Comparison of ENCODE assay signal across 16 cellular contexts in genomic region chr4:169250796-169251195, GRCh38. TPM values are rescaled to one million over a fixed set of nuclear protein-coding genes. Genes with fewer than 3 reads are reported as not detected.
DNase-seq lines count a peak whose midpoint lies in the region; ATAC-seq, FAIRE-seq and TF ChIP-seq lines count a peak whose summit lies in the region.
"Had no signal": no experiment of that assay in that cellular context is flagged by ENCODE, and none has a peak within 500 bp of the region (broad histone marks: within the 10 kb centered on the region; RNA-seq: fewer than 3 reads in every experiment).

No MANE protein-coding gene starts in this region.

- no peak overlapping the region for H4K5ac ChIP-seq in H1 (ENCODE audit: insufficient read length, low read depth, low read length)

- no peak for TF ChIP-seq EP300 in H1 (IDR thresholded peaks at IDR 0.05; ENCODE audit: borderline replicate concordance in 1 of 2, low read depth in 2 of 2, low read length in 2 of 2)

- H3K9ac ChIP-seq in H1 (replicated peaks in 1 of 4; ENCODE audit: extremely low read depth in 1 of 4, low read depth in 3 of 4, low read length in 3 of 4): peak overlapping the region in 1 of 4 experiments; percentile 8; a peak in 1 of 7 replicates

- H3K4me1 ChIP-seq in ACC112 (ENCODE audit: control insufficient read depth, insufficient read depth, low read length, unreplicated experiment) (peaks cover 75% of the 10 kb centered on the region), RWPE2 (ENCODE audit: insufficient read depth, poor library complexity, severe bottlenecking) (peaks cover 64% of the 10 kb centered on the region), H1 (replicated peaks in 1 of 4; ENCODE audit: control insufficient read depth in 3 of 4, insufficient read depth in 4 of 4, low read length in 3 of 4) (peaks cover 0 to 20% (median 11%) of the 10 kb centered on the region in 4 experiments; a peak in 4 of 7 replicates), muscle layer of duodenum (ENCODE audit: control insufficient read depth in 1 of 2, insufficient read depth in 2 of 2, low read length in 2 of 2) (peaks cover 16 to 38% of the 10 kb centered on the region in 2 donors)

- no peak overlapping the region for H3K4ac ChIP-seq in H1 (replicated peaks; ENCODE audit: insufficient read length, low read depth, low read length)

- H4K20me1 ChIP-seq in H1 (replicated peaks in 1 of 2; ENCODE audit: control insufficient read depth in 1 of 2, insufficient read depth in 2 of 2, low read length in 2 of 2): no peaks in the 10 kb centered on the region

- no peaks in the 10 kb centered on the region; the same call in 1 of the 2 replicates for H3K23me2 ChIP-seq in H1 (ENCODE audit: low read depth, low read length)

- no peak overlapping the region for H3K23ac ChIP-seq in H1 (ENCODE audit: insufficient read length)

- peak overlapping the region; percentile 32; the same call in 1 of the 2 replicates for H2AK5ac ChIP-seq in H1 (ENCODE audit: low read depth, low read length)

- H3K9me3 ChIP-seq in RWPE2 (ENCODE audit: severe bottlenecking): no peaks in the 10 kb centered on the region
- H3K9me3 ChIP-seq in H1 (ENCODE audit: insufficient read depth in 2 of 2, low read depth in 1 of 2, low read length in 1 of 2): no peaks in the 10 kb centered on the region
- H3K9me3 ChIP-seq in muscle layer of duodenum (ENCODE audit: control insufficient read depth in 1 of 2, low read length in 2 of 2): no peaks in the 10 kb centered on the region

- CTCF ChIA-PET in H1 (lab: Charles Lee; ENCODE audit: partially characterized antibody): no interaction called here

- H4K91ac ChIP-seq in H1 (replicated peaks; ENCODE audit: insufficient read length, low read length): no peak overlapping the region

- no peak overlapping the region; a peak in 1 of 4 replicates for H3K4me2 ChIP-seq in H1 (ENCODE audit: insufficient read depth in 1 of 2, low read depth in 2 of 2, low read length in 2 of 2)

- 78% methylated on average over 1 of the region's 1 CpG; no CpG with 5 or more reads in 1 of the 2 experiments for WGBS in H1 (ENCODE audit: extremely low coverage in 1 of 2, insufficient coverage in 1 of 2, insufficient read length in 1 of 2, insufficient replicate concordance in 2 of 2, low coverage in 1 of 2, low lambda C conversion rate in 2 of 2, missing lambda C conversion rate in 1 of 2), 2 experiments

- H3K27ac ChIP-seq in ACC112 (ENCODE audit: low read depth, low read length) (peak overlapping the region; percentile 99), RWPE2 (ENCODE audit: poor library complexity, severe bottlenecking) (peak overlapping the region; percentile 87), H1 (ENCODE audit: low read depth, low read length) (no peak overlapping the region), muscle layer of duodenum (ENCODE audit: low read length) (peak overlapping the region; percentile 72)

- DNase-seq in RWPE2 (ENCODE audit: low spot score) (no peak), H1 (ENCODE audit: low read depth in 1 of 2, low spot score in 2 of 2) (no peak), NCI-H1417 treated with DMSO at 0.1 percent for 48 hours (lab: John Stamatoyannopoulos, UW) (no peak)
- DNase-seq: activated CD4-positive, alpha-beta T cell treated with anti-CD3 and anti-CD28 coated beads, Interleukin-2, amount 10 ng/mL, durations not matched to agents 24 days and 14 days; activated naive CD8-positive, alpha-beta T cell treated with anti-CD3 and anti-CD28 coated beads for 36 hours; activated T-cell treated with anti-CD3 and anti-CD28 coated beads, Interleukin-2, amount 50 U/mL, for 1 hour; caudate nucleus; MM.1S; posterior cingulate gyrus; T-helper 2 cell had no signal

- H3K14ac ChIP-seq in H1 (ENCODE audit: insufficient read length): no peak overlapping the region

- no peak for TF ChIP-seq CTCF in RWPE2 (IDR thresholded peaks at IDR 0.05; ENCODE audit: poor library complexity, severe bottlenecking)
- TF ChIP-seq CTCF in H1 (IDR thresholded peaks at IDR 0.05; ENCODE audit: control extremely low read depth in 1 of 3, insufficient read depth in 1 of 3, low read depth in 1 of 3, low read length in 3 of 3): no peak

- no peaks in the 10 kb centered on the region; the same call in none of the 2 replicates for H3K79me1 ChIP-seq in H1 (ENCODE audit: low read depth, low read length)

- H3K79me2 ChIP-seq in ACC112 (ENCODE audit: control insufficient read depth, insufficient read depth, low read length, unreplicated experiment) (peaks cover 94% of the 10 kb centered on the region), H1 (ENCODE audit: control insufficient read depth in 1 of 2, insufficient read depth in 2 of 2, low read length in 2 of 2) (peaks cover 3 to 77% of the 10 kb centered on the region in 2 experiments; a peak in 2 of 4 replicates)

- POLR2A ChIA-PET in H1 (lab: Charles Lee; ENCODE audit: partially characterized antibody): interaction anchor here (3.0 kb wide), 1 partner anchor 19 kb away, joined by 11 read pairs; the partner anchor contains the start of gene SH3RF1

- no peak overlapping the region for H2BK120ac ChIP-seq in H1 (replicated peaks; ENCODE audit: low read depth, low read length)

- peak overlapping the region; percentile 75; the same call in 1 of the 2 replicates for H2BK12ac ChIP-seq in H1 (ENCODE audit: low read depth, low read length)

- no peaks in the 10 kb centered on the region for H3K36me3 ChIP-seq in ACC112 (ENCODE audit: insufficient read depth, low read length)
- no peaks in the 10 kb centered on the region for H3K36me3 ChIP-seq in RWPE2 (ENCODE audit: low read depth)
- H3K36me3 ChIP-seq in H1 (ENCODE audit: control insufficient read depth in 2 of 4, insufficient read depth in 4 of 4, low read length in 3 of 4): no peaks in the 10 kb centered on the region
- H3K36me3 ChIP-seq in muscle layer of duodenum (ENCODE audit: control insufficient read depth in 1 of 2, insufficient read depth in 2 of 2, low read length in 2 of 2): no peaks in the 10 kb centered on the region

- FAIRE-seq in H1 (lab: Jason Lieb, UNC): peak; percentile 13

- no peak overlapping the region for H4K8ac ChIP-seq in H1 (ENCODE audit: extremely low read depth, insufficient read depth, low read length)

- 0 out of 2 replicates have a peak overlapping the region, but pooled peaks have one; percentile 26 for H3K18ac ChIP-seq in H1 (ENCODE audit: extremely low read depth, low read length)

- no peak for TF ChIP-seq RAD21 in H1 (IDR thresholded peaks at IDR 0.05 in 1 of 2, conservative IDR thresholded peaks at IDR 0.05 in 1 of 2; ENCODE audit: low read depth in 2 of 2, low read length in 2 of 2)

- ATAC-seq in RWPE2 (ENCODE audit: low read depth) (no peak), HG03521 (IDR thresholded peaks at IDR 0.05; ENCODE audit: unreplicated experiment) (no peak), HG02763 (IDR thresholded peaks at IDR 0.05; ENCODE audit: unreplicated experiment) (no peak), HG03520 (IDR thresholded peaks at IDR 0.05; ENCODE audit: unreplicated experiment) (no peak)

- H3K4me3 ChIP-seq in ACC112 (ENCODE audit: low read depth, low read length) (no peak overlapping the region), RWPE2 (ENCODE audit: severe bottlenecking) (no peak overlapping the region), H1 (ENCODE audit: extremely low read depth in 1 of 4, insufficient read depth in 2 of 4, low read depth in 3 of 4, low read length in 4 of 4) (no peak overlapping the region), muscle layer of duodenum (ENCODE audit: low read depth in 1 of 2, low read length in 2 of 2) (no peak overlapping the region)

- H2BK5ac ChIP-seq in H1 (ENCODE audit: low read depth, low read length): peak overlapping the region; percentile 26; the same call in 1 of the 2 replicates

- H2BK15ac ChIP-seq in H1 (ENCODE audit: low read length): no peak overlapping the region

- no peak for TF ChIP-seq POLR2A in H1 (IDR thresholded peaks at IDR 0.05; ENCODE audit: control extremely low read depth in 1 of 2, low read depth in 2 of 2, low read length in 2 of 2)

- H3K27me3 ChIP-seq in ACC112 (ENCODE audit: insufficient read depth, low read length) (no peaks in the 10 kb centered on the region), RWPE2 (ENCODE audit: insufficient read depth, poor library complexity, severe bottlenecking) (no peaks in the 10 kb centered on the region), H1 (replicated peaks in 1 of 4; ENCODE audit: control insufficient read depth in 3 of 4, extremely low read depth in 1 of 4, insufficient read depth in 3 of 4, low read length in 3 of 4) (no peaks in the 10 kb centered on the region), muscle layer of duodenum (ENCODE audit: low read depth, low read length) (no peaks in the 10 kb centered on the region)

- H3K56ac ChIP-seq in H1 (replicated peaks; ENCODE audit: insufficient read length, low read depth, low read length): no peak overlapping the region

- no peak overlapping the region for H2AFZ ChIP-seq in ACC112 (ENCODE audit: low read length, unreplicated experiment)
- no peak overlapping the region for H2AFZ ChIP-seq in H1 (ENCODE audit: low read length)

- peak overlapping the region; percentile 83 for H2BK20ac ChIP-seq in H1 (ENCODE audit: low read length)

TF ChIP-seq in H1, 55 proteins besides CTCF, POLR2A, EP300 and RAD21:
- no peak for TF ChIP-seq ZNF274 (IDR thresholded peaks at IDR 0.05; ENCODE audit: borderline replicate concordance, extremely low read depth, low read length)
- no peak for TF ChIP-seq BRCA1 (IDR thresholded peaks at IDR 0.05; ENCODE audit: low read depth, low read length)

RNA-seq across cellular contexts. Expression of gene SH3RF1, which starts 20.0 kb away (rescaled TPM):
- total RNA-seq in H1 (2021; fragmentation: NEBNext Ultra II Directional; extraction: Animal tissue kit (Norgen Biotek cat#: 25700)): 14.2 and 15.1 TPM in 2 replicates
- 6.9 and 9.4 TPM in 2 replicates for polyA plus RNA-seq in H1 (2011; rRNA removed)
- 3.9 TPM for polyA plus RNA-seq in H1 (2011; cell fraction: cytosol; rRNA removed)
- polyA plus RNA-seq in H1 (2011; cell fraction: nucleus; rRNA removed): 13.3 TPM
- polyA plus RNA-seq in H1 (2012, experiment 1 of 2): 6.8 to 8.9 TPM (median 6.9 TPM) in 4 replicates
- polyA plus RNA-seq in H1 (2012, experiment 2 of 2): 1.9 TPM
- 6.7 TPM for polyA plus RNA-seq in H1 (2013, experiment 1 of 2)
- polyA plus RNA-seq in H1 (2013, experiment 2 of 2): 6.9 TPM
- 36.6 and 41.2 TPM in 2 replicates for polyA minus RNA-seq in H1 (2011; rRNA and poly(A)+ RNA removed)
- polyA minus RNA-seq in H1 (2011; cell fraction: cytosol; rRNA and poly(A)+ RNA removed): 8.7 TPM
- 31.0 TPM for polyA minus RNA-seq in H1 (2011; cell fraction: nucleus; rRNA and poly(A)+ RNA removed)
- total RNA-seq: G401 had no signal
